ENCODE assay signal across 7 cellular contexts in the genomic region with DNA sequence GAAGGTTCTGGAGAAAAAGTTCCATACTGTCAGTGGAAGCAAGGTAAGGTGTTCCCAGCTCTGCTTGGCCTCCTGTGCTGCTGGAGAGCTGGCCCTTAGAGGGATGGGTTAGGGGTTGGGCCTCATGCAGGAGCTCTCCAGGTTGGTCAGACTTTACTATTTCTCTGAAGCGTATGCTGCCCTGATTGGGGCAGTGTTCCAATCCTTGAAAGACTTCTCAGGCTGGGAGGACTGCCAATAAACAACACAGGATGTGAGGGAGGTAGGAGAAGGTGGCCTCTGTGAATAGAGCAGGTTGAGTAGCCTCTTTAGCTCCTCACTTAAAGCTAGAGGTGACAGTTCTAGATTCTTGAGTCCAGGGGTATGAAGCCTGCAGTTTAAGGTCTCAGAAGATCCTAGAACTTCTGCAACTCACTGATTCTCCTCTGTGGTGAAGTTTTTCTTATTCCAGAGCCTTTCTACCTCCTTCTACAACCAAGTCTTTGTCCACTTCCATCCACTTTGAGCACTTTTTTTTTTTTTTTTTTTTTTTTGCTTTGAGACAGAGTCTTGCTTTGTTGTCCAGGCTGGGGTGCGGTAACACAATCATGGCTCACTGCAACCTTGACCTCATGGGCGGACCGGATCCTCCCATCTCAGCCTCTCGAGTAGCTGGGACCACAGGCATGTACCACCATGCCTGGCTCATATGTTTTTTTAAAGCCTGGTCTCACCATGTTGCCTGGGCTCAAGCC. TPM values are rescaled to one million over a fixed set of nuclear protein-coding genes. Genes with fewer than 3 reads are reported as not detected.
DNase-seq lines count a peak whose midpoint lies in the region; ATAC-seq and TF ChIP-seq lines count a peak whose summit lies in the region.

No MANE protein-coding gene starts in this region.

- no peaks in the 10 kb centered on the region for H3K27me3 ChIP-seq in gastroesophageal sphincter
- no peaks in the 10 kb centered on the region for H3K27me3 ChIP-seq in skeletal muscle tissue (ENCODE audit: control insufficient read depth in 3 of 3, insufficient read depth in 3 of 3, low read length in 3 of 3)

- no peak for TF ChIP-seq POLR2A in gastroesophageal sphincter (IDR thresholded peaks at IDR 0.05)

- H3K4me3 ChIP-seq in gastroesophageal sphincter (no peak overlapping the region), skeletal muscle tissue (ENCODE audit: low read length in 3 of 3) (no peak overlapping the region)

- 67 to 89% methylated on average over 3 of the region's 5 CpGs for WGBS in gastroesophageal sphincter (ENCODE audit: low coverage in 1 of 2), 2 donors

- H3K36me3 ChIP-seq in gastroesophageal sphincter (peaks cover 0 to 58% of the 10 kb centered on the region in 2 donors), skeletal muscle tissue (ENCODE audit: control insufficient read depth in 3 of 3, insufficient read depth in 3 of 3, low read length in 3 of 3) (peaks cover 51 to 58% (median 51%) of the 10 kb centered on the region in 3 donors)

- TF ChIP-seq CTCF in VCaP (conservative IDR thresholded peaks at IDR 0.05): no peak
- TF ChIP-seq CTCF in gastroesophageal sphincter (IDR thresholded peaks at IDR 0.05): no peak

- ATAC-seq in gastroesophageal sphincter (no peak), HG02623 (IDR thresholded peaks at IDR 0.05; ENCODE audit: unreplicated experiment) (no peak)

- H3K4me1 ChIP-seq in gastroesophageal sphincter (peaks cover 0 to 41% (median 19%) of the 10 kb centered on the region in 3 donors), skeletal muscle tissue (ENCODE audit: control insufficient read depth in 3 of 3, insufficient read depth in 3 of 3, low read length in 3 of 3) (peaks cover 33 to 40% (median 34%) of the 10 kb centered on the region in 3 donors)

- H3K27ac ChIP-seq in VCaP (peak overlapping the region; percentile 88; the same call in 1 of the 2 replicates), gastroesophageal sphincter (peak overlapping the region in 3 of 4 donors; percentile 49 to 99 (median 96)), skeletal muscle tissue (ENCODE audit: low read depth, low read length) (peak overlapping the region; percentile 86)

- no peak for TF ChIP-seq EP300 in gastroesophageal sphincter (IDR thresholded peaks at IDR 0.05)

- DNase-seq in HT1080 (ENCODE audit: low read depth) (peak; percentile 49), mesenteric fat pad (ENCODE audit: low spot score) (no peak), GM19238 (ENCODE audit: insufficient read length, low spot score) (no peak)

- H3K9me3 ChIP-seq in gastroesophageal sphincter: no peaks in the 10 kb centered on the region
- H3K9me3 ChIP-seq in skeletal muscle tissue (ENCODE audit: control insufficient read depth in 3 of 3, low read length in 3 of 3): no peaks in the 10 kb centered on the region

- H3K9ac ChIP-seq in skeletal muscle tissue (ENCODE audit: low read depth in 1 of 3, low read length in 3 of 3): peak overlapping the region in 1 of 3 donors; percentile 33

RNA-seq across cellular contexts. Expression of a gene that starts 3.0 kb away (rescaled TPM):
- total RNA-seq in HT1080 (2014; rRNA removed; shearing (Covaris generic)): 142 and 170 TPM in 2 replicates
- 245 and 257 TPM in 2 replicates for polyA plus RNA-seq in HT1080 (2015; cell fraction: cytosol; rRNA removed)
- 180 and 182 TPM in 2 replicates for polyA plus RNA-seq in HT1080 (2015; cell fraction: nucleus; rRNA removed)
- total RNA-seq in gastroesophageal sphincter (100 to 1,000 TPM in 2 of 4 donors, 10 to 100 TPM in 2; 79.9 to 140 (median 106) TPM), skeletal muscle tissue (44.4 TPM), mesenteric fat pad (186 TPM)

RNA-seq across cellular contexts. Expression of a gene that starts 20.2 kb away (rescaled TPM):
- not detected in 2 replicates for total RNA-seq in HT1080 (2014; rRNA removed; shearing (Covaris generic))
- not detected in 2 replicates for polyA plus RNA-seq in HT1080 (2015; cell fraction: cytosol; rRNA removed)
- not detected in 2 replicates for polyA plus RNA-seq in HT1080 (2015; cell fraction: nucleus; rRNA removed)
- total RNA-seq in gastroesophageal sphincter (not detected), skeletal muscle tissue (not detected), mesenteric fat pad (not detected)

RNA-seq across cellular contexts. Expression of a gene that starts 25.3 kb away (rescaled TPM):
- 11.8 and 12.8 TPM in 2 replicates for total RNA-seq in HT1080 (2014; rRNA removed; shearing (Covaris generic))
- 10.3 and 12.3 TPM in 2 replicates for polyA plus RNA-seq in HT1080 (2015; cell fraction: cytosol; rRNA removed)
- polyA plus RNA-seq in HT1080 (2015; cell fraction: nucleus; rRNA removed): 44.0 and 47.7 TPM in 2 replicates
- total RNA-seq in gastroesophageal sphincter: 10 to 100 TPM; 37.3 to 51.2 (median 41.6) TPM
- total RNA-seq in skeletal muscle tissue: 38.1 TPM
- total RNA-seq in mesenteric fat pad: 144 TPM

RNA-seq across cellular contexts. Expression of a gene that starts 53.7 kb away (rescaled TPM):
- total RNA-seq in HT1080 (2014; rRNA removed; shearing (Covaris generic)): 521 and 563 TPM in 2 replicates
- polyA plus RNA-seq in HT1080 (2015; cell fraction: cytosol; rRNA removed): 590 and 620 TPM in 2 replicates
- polyA plus RNA-seq in HT1080 (2015; cell fraction: nucleus; rRNA removed): 164 and 185 TPM in 2 replicates
- total RNA-seq in gastroesophageal sphincter: 100 to 1,000 TPM; 192 to 253 (median 218) TPM
- total RNA-seq in skeletal muscle tissue: 77.8 TPM
- 99.2 TPM for total RNA-seq in mesenteric fat pad
